ENCODE assay signal across 8 cellular contexts in the genomic region with DNA sequence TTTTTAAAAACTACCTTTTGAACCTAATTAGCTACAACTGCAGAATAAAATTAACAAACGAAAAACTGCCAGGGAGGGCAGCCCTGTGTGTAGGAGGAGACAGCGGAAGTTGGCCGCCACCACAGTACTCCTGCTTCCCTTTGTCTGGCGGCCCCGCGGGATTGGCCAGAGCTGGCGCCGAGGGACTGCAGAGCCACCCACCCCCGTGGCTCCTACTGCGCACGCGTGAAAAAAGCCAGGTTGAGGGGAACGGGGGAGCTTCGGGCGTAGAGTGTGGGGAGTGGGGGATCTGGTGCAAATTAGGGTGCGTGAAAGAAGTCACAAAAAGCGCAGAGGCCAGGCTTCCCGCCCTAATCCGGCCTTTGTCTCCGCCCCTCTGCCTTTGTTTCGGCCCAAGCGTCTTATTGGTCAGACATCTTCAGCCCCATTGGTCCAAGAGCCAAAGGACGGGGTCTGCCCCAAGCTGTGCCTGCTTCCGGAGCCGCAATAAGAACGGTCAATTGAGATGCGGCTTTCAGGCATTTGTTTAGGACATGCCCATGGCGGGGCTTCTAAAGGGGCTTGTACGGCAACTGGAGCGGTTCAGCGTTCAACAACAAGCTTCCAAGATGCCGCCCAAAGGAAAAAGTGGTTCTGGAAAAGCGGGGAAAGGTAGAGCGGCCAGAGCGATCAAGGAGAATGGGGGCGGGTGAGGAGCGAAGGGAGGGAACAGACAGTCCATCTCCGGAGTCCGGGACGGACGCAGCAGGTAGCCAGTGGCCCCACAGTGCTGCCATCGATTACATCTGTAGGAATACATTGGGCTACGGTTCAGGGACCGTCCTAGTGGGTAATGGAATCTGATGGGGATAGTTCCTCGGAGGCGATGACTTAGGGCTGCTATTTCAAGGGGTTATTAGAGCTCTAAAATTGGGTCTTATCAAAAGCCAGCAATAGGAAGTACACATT. TPM values are rescaled to one million over a fixed set of nuclear protein-coding genes. Genes with fewer than 3 reads are reported as not detected.
DNase-seq lines count a peak whose midpoint lies in the region; ATAC-seq and FAIRE-seq lines count a peak whose summit lies in the region.

A gene (plus strand): TSS at position 580 of the 948 bp plus-strand sequence. CDS start 29 bp downstream, at position 609.

- H3K9me2 ChIP-seq in GM23248 (ENCODE audit: insufficient read depth) (no peaks in the 10 kb centered on the region), Karpas-422 (replicated peaks; ENCODE audit: insufficient read depth, low read length) (no peaks in the 10 kb centered on the region)

- FAIRE-seq in RCC 7860 (lab: Jason Lieb, UNC), result peak; percentile 88

- H3K9me3 Mint-ChIP-seq in naive B cell, result no peaks in the 10 kb centered on the region
- H3K9me3 Mint-ChIP-seq in stimulated activated memory B cell treated with anti-CD40 and anti-IgM and Interleukin-4, amounts not matched to agents 10 μg/mL and 1 μg/mL and 100 μg/mL, for 72 hours, result no peaks in the 10 kb centered on the region

- H3K4me3 ChIP-seq in GM23248, result peak within 1 kb of the TSS; percentile 90
- peak within 1 kb of the TSS; percentile 69 for H3K4me3 ChIP-seq in Karpas-422 (ENCODE audit: low read length)

- H3K36me3 ChIP-seq in GM23248 (ENCODE audit: low read depth) (no peaks in the 10 kb centered on the region), Karpas-422 (ENCODE audit: insufficient read depth, low read length) (no peaks in the 10 kb centered on the region; the same call in 1 of the 2 replicates)

- no peaks in the 10 kb centered on the region for H3K27me3 Mint-ChIP-seq in naive B cell
- H3K27me3 Mint-ChIP-seq in stimulated activated memory B cell treated with anti-CD40 and anti-IgM and Interleukin-4, amounts not matched to agents 10 μg/mL and 1 μg/mL and 100 μg/mL, for 72 hours, result no peaks in the 10 kb centered on the region

- peak; percentile 88 to 90 for ATAC-seq in naive B cell (ENCODE audit: low read depth in 2 of 2)
- ATAC-seq in stimulated activated memory B cell treated with anti-CD40 and anti-IgM and Interleukin-4, amounts not matched to agents 10 μg/mL and 1 μg/mL and 100 μg/mL, for 72 hours, result peak; percentile 99

- DNase-seq in DMS79 treated with DMSO at 0.1 percent for 48 hours (lab: John Stamatoyannopoulos, UW) (peak; percentile 98), GM23248 (peak; percentile 92), Karpas-422 (peak; percentile 97), RCC 7860 (ENCODE audit: low spot score) (peak; percentile 91), activated T-helper 1 cell treated with Interleukin-2 at 50 U/mL for 16 hours (ENCODE audit: low read depth) (peak; percentile 69), fibroblast of gingiva (ENCODE audit: low read depth) (peak; percentile 96), naive B cell (peak; percentile 86)

- peaks cover 5 to 9% (median 6%) of the 10 kb centered on the region in 3 donors for H3K4me1 Mint-ChIP-seq in naive B cell
- peaks cover 6% of the 10 kb centered on the region for H3K4me1 Mint-ChIP-seq in stimulated activated memory B cell treated with anti-CD40 and anti-IgM and Interleukin-4, amounts not matched to agents 10 μg/mL and 1 μg/mL and 100 μg/mL, for 72 hours

- no peaks in the 10 kb centered on the region for H3K27me3 ChIP-seq in GM23248 (replicated peaks; ENCODE audit: insufficient read depth)
- H3K27me3 ChIP-seq in Karpas-422 (ENCODE audit: low read length), result no peaks in the 10 kb centered on the region

- in situ Hi-C loops in GM23248 (cut with MboI), result no loop called here

- peaks cover 30% of the 10 kb centered on the region for H3K79me2 ChIP-seq in GM23248 (ENCODE audit: insufficient read depth)
- peaks cover 28% of the 10 kb centered on the region for H3K79me2 ChIP-seq in Karpas-422 (ENCODE audit: low read length)

- H3K36me3 Mint-ChIP-seq in naive B cell, result no peaks in the 10 kb centered on the region
- peaks cover 5% of the 10 kb centered on the region for H3K36me3 Mint-ChIP-seq in stimulated activated memory B cell treated with anti-CD40 and anti-IgM and Interleukin-4, amounts not matched to agents 10 μg/mL and 1 μg/mL and 100 μg/mL, for 72 hours

- H2AFZ ChIP-seq in GM23248 (peak within 1 kb of the TSS; percentile 93), Karpas-422 (ENCODE audit: low read length) (peak within 1 kb of the TSS; percentile 55; the same call in 1 of the 2 replicates)

- WGBS in GM23248 (ENCODE audit: low coverage in 1 of 2, low lambda C conversion rate in 2 of 2, missing lambda C conversion rate in 2 of 2), 2 experiments, result 0 to 1% methylated on average over 32 to 34 of the region's 46 CpGs

- peak within 1 kb of the TSS; percentile 83 for H3K27ac ChIP-seq in GM23248
- peak within 1 kb of the TSS; percentile 88 for H3K27ac ChIP-seq in Karpas-422 (ENCODE audit: low read length)

- H4K20me1 ChIP-seq in GM23248 (ENCODE audit: insufficient read depth) (no peaks in the 10 kb centered on the region), Karpas-422 (ENCODE audit: insufficient read depth, low read depth, low read length) (no peaks in the 10 kb centered on the region)

- no peak within 1 kb of the TSS for H3K4me3 Mint-ChIP-seq in naive B cell
- no peak within 1 kb of the TSS for H3K4me3 Mint-ChIP-seq in stimulated activated memory B cell treated with anti-CD40 and anti-IgM and Interleukin-4, amounts not matched to agents 10 μg/mL and 1 μg/mL and 100 μg/mL, for 72 hours

- no peaks in the 10 kb centered on the region for H3F3A ChIP-seq in GM23248 (ENCODE audit: insufficient read depth)

- peak within 1 kb of the TSS; percentile 82 for H3K4me2 ChIP-seq in GM23248 (ENCODE audit: unreplicated experiment)
- peak within 1 kb of the TSS; percentile 85 for H3K4me2 ChIP-seq in Karpas-422 (ENCODE audit: low read depth, low read length, poor library complexity, severe bottlenecking)

- no peaks in the 10 kb centered on the region for H3K9me3 ChIP-seq in GM23248 (ENCODE audit: low read depth)
- no peaks in the 10 kb centered on the region for H3K9me3 ChIP-seq in Karpas-422 (ENCODE audit: low read length)

- H3K9ac ChIP-seq in GM23248 (peak within 1 kb of the TSS; percentile 92), Karpas-422 (ENCODE audit: low read length) (peak within 1 kb of the TSS; percentile 73)

- H3K27ac Mint-ChIP-seq in naive B cell, result no peak within 1 kb of the TSS
- no peak within 1 kb of the TSS for H3K27ac Mint-ChIP-seq in stimulated activated memory B cell treated with anti-CD40 and anti-IgM and Interleukin-4, amounts not matched to agents 10 μg/mL and 1 μg/mL and 100 μg/mL, for 72 hours

- H3K4me1 ChIP-seq in GM23248 (ENCODE audit: insufficient read depth), result peaks cover 8% of the 10 kb centered on the region; the same call in 1 of the 2 replicates
- H3K4me1 ChIP-seq in Karpas-422 (ENCODE audit: low read length), result peaks cover 20% of the 10 kb centered on the region

RNA-seq across cellular contexts. Expression of the gene that starts here (rescaled TPM):
- total RNA-seq in GM23248 (2014; rRNA removed; shearing (Covaris generic)), result 4.9 and 6.5 TPM in 2 replicates
- 22.1 and 24.7 TPM in 2 replicates for polyA plus RNA-seq in GM23248 (2016; fragmentation: Nextera tagmentation; extraction: Ambion mirVana)
- total RNA-seq in Karpas-422 (2014; rRNA removed; shearing (Covaris generic); ENCODE audit: low replicate concordance), result 10.5 and 28.4 TPM in 2 replicates
- polyA plus RNA-seq in naive B cell (ENCODE audit: low read depth in 6 of 6), result 10 to 100 TPM; 26.0 to 44.6 (median 35.6) TPM

Comparison
In these comparisons a context has a peak if more than half of its experiments do, and no peak if none do; other contexts are left out.
1. Peak in every context shown above with its lines: DNase-seq, ATAC-seq, H3K4me3 ChIP-seq and H3K27ac ChIP-seq.